Comparison of ENCODE assay signal across 1 cellular context in the genomic region with DNA sequence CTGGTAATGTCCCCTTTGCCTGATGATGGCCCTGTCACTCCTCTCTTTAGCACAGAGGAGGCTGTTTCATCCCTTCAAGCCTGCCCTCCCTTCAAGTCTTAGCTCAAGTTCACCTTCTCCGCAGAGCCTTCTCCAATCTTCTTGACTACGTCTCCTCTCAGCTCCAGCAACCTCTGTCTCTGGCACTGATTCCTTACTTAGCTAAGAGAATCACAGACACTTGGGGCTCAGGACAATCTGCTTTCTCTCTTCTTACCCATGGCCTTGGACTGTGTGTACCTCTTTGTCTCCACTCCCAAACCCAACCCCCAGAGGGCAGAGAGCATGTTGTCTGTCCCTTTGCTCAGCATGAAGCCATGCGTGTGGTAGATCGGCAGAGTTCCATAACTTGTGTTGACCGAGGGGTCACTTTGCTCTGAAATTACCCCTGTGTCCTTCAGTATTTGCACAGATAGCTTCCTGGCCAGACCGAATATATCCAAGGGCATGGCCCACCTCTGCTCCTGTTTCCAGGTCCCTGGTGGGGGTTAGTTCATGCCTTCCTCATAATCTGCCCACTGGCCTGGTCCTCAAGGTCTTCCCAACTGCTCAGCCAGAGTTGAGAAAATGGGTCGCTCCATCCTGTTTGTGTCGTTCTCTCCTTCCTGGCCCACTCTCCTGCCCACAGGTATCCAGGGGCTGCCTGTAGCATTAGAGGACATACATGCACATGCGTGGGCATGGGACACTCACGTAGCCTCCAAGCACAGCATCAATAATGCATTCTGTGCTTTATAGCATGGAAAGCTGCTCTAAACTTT.
TF ChIP-seq lines count a peak whose summit lies in the region.

No MANE protein-coding gene starts in this region.

TF ChIP-seq in HepG2, 621 proteins besides CTCF, POLR2A, EP300 and RAD21 (continued from another document and continues in another):
- TF ChIP-seq, protein P1, sequence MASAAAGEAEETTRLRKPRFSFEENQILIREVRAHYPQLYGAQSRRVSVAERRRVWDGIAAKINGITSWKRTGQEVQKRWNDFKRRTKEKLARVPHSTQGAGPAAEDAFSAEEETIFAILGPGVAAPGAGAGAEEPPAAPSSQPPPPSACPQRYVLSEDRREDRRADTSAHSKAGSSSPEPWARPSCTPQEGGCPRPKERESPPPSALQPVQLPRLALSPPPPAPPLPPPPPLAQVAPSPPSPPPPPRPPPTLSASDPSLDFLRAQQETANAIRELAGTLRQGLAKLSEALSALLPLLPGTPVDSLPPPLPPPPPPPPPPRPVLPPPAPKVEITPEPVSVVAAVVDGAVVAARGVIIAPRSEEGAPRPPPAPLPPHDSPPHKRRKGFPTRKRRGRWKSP (CRISPR knock-in tag; IDR thresholded peaks at IDR 0.05) = no peak; the same call in 1 of the 2 replicates
- TF ChIP-seq GZF1 (CRISPR knock-in tag; IDR thresholded peaks at IDR 0.05) (peak; percentile 89; the same call in 1 of the 2 replicates), ZNF331 (CRISPR knock-in tag; IDR thresholded peaks at IDR 0.05) (peak; percentile 93), TMF1 (CRISPR knock-in tag; IDR thresholded peaks at IDR 0.05; ENCODE audit: low read depth) (peak; percentile 65; the same call in 1 of the 2 replicates), ZSCAN30 (CRISPR knock-in tag; IDR thresholded peaks at IDR 0.05) (no peak), ATF7-NPFF (CRISPR knock-in tag; IDR thresholded peaks at IDR 0.05; ENCODE audit: low read depth) (0 out of 2 replicates have a peak, but pooled peaks have one; percentile 15), FOXJ3 (CRISPR knock-in tag; IDR thresholded peaks at IDR 0.05; ENCODE audit: borderline replicate concordance) (peak; percentile 95), ZNF644 (CRISPR knock-in tag; IDR thresholded peaks at IDR 0.05; ENCODE audit: low read depth) (peak; percentile 100), MZF1 (CRISPR knock-in tag; IDR thresholded peaks at IDR 0.05; ENCODE audit: borderline replicate concordance) (no peak), ZNF777 (CRISPR knock-in tag; IDR thresholded peaks at IDR 0.05) (0 out of 2 replicates have a peak, but pooled peaks have one; percentile 41), TBX3 (IDR thresholded peaks at IDR 0.05; ENCODE audit: borderline replicate concordance) (no peak), ZNF607 (CRISPR knock-in tag; IDR thresholded peaks at IDR 0.05; ENCODE audit: borderline replicate concordance) (peak; percentile 29; the same call in 1 of the 2 replicates), TBP (CRISPR knock-in tag; IDR thresholded peaks at IDR 0.05) (no peak), ZNF256 (CRISPR knock-in tag; conservative IDR thresholded peaks at IDR 0.05) (0 out of 2 replicates have a peak, but pooled peaks have one; percentile 55), NR2C2 (CRISPR knock-in tag; IDR thresholded peaks at IDR 0.05; ENCODE audit: borderline replicate concordance) (peak; percentile 70), ZNF562 (CRISPR knock-in tag; IDR thresholded peaks at IDR 0.05; ENCODE audit: borderline replicate concordance) (no peak), ZNF660 (CRISPR knock-in tag; IDR thresholded peaks at IDR 0.05; ENCODE audit: borderline replicate concordance, low read depth) (no peak), ZNF614 (CRISPR knock-in tag; IDR thresholded peaks at IDR 0.05; ENCODE audit: borderline replicate concordance) (peak; percentile 73; the same call in 1 of the 2 replicates), CBX5 (CRISPR knock-in tag; IDR thresholded peaks at IDR 0.05; ENCODE audit: borderline replicate concordance) (peak; percentile 95), TGIF2 (CRISPR knock-in tag; IDR thresholded peaks at IDR 0.05) (peak; percentile 24; the same call in 1 of the 2 replicates), WIZ (CRISPR knock-in tag; IDR thresholded peaks at IDR 0.05) (peak; percentile 63), SOX5 (CRISPR knock-in tag; IDR thresholded peaks at IDR 0.05; ENCODE audit: borderline replicate concordance) (peak; percentile 98), STAG1 (CRISPR knock-in tag; IDR thresholded peaks at IDR 0.05) (peak; percentile 19), SIX1 (CRISPR knock-in tag; IDR thresholded peaks at IDR 0.05; ENCODE audit: borderline replicate concordance) (peak; percentile 83; the same call in 1 of the 2 replicates), THYN1 (CRISPR knock-in tag; IDR thresholded peaks at IDR 0.05; ENCODE audit: borderline replicate concordance, low read depth) (no peak), ZEB1 (IDR thresholded peaks at IDR 0.05; ENCODE audit: insufficient replicate concordance, low read depth) (peak; percentile 64), ZNF605 (CRISPR knock-in tag; IDR thresholded peaks at IDR 0.05) (peak; percentile 93), ZNF160 (CRISPR knock-in tag; IDR thresholded peaks at IDR 0.05) (peak; percentile 66), FOXK1 (CRISPR knock-in tag; IDR thresholded peaks at IDR 0.05; ENCODE audit: borderline replicate concordance, low read depth) (peak; percentile 80; the same call in 1 of the 2 replicates), ZNF350 (CRISPR knock-in tag; IDR thresholded peaks at IDR 0.05; ENCODE audit: borderline replicate concordance, low read depth) (peak; percentile 95)
- TF ChIP-seq, protein P2, sequence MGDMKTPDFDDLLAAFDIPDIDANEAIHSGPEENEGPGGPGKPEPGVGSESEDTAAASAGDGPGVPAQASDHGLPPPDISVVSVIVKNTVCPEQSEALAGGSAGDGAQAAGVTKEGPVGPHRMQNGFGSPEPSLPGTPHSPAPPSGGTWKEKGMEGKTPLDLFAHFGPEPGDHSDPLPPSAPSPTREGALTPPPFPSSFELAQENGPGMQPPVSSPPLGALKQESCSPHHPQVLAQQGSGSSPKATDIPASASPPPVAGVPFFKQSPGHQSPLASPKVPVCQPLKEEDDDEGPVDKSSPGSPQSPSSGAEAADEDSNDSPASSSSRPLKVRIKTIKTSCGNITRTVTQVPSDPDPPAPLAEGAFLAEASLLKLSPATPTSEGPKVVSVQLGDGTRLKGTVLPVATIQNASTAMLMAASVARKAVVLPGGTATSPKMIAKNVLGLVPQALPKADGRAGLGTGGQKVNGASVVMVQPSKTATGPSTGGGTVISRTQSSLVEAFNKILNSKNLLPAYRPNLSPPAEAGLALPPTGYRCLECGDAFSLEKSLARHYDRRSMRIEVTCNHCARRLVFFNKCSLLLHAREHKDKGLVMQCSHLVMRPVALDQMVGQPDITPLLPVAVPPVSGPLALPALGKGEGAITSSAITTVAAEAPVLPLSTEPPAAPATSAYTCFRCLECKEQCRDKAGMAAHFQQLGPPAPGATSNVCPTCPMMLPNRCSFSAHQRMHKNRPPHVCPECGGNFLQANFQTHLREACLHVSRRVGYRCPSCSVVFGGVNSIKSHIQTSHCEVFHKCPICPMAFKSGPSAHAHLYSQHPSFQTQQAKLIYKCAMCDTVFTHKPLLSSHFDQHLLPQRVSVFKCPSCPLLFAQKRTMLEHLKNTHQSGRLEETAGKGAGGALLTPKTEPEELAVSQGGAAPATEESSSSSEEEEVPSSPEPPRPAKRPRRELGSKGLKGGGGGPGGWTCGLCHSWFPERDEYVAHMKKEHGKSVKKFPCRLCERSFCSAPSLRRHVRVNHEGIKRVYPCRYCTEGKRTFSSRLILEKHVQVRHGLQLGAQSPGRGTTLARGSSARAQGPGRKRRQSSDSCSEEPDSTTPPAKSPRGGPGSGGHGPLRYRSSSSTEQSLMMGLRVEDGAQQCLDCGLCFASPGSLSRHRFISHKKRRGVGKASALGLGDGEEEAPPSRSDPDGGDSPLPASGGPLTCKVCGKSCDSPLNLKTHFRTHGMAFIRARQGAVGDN (CRISPR knock-in tag; IDR thresholded peaks at IDR 0.05) = no peak; the same call in 1 of the 2 replicates
- TF ChIP-seq, protein P3, sequence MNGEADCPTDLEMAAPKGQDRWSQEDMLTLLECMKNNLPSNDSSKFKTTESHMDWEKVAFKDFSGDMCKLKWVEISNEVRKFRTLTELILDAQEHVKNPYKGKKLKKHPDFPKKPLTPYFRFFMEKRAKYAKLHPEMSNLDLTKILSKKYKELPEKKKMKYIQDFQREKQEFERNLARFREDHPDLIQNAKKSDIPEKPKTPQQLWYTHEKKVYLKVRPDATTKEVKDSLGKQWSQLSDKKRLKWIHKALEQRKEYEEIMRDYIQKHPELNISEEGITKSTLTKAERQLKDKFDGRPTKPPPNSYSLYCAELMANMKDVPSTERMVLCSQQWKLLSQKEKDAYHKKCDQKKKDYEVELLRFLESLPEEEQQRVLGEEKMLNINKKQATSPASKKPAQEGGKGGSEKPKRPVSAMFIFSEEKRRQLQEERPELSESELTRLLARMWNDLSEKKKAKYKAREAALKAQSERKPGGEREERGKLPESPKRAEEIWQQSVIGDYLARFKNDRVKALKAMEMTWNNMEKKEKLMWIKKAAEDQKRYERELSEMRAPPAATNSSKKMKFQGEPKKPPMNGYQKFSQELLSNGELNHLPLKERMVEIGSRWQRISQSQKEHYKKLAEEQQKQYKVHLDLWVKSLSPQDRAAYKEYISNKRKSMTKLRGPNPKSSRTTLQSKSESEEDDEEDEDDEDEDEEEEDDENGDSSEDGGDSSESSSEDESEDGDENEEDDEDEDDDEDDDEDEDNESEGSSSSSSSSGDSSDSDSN (CRISPR knock-in tag; IDR thresholded peaks at IDR 0.05) = no peak; the same call in 1 of the 2 replicates
- TF ChIP-seq, protein P4, sequence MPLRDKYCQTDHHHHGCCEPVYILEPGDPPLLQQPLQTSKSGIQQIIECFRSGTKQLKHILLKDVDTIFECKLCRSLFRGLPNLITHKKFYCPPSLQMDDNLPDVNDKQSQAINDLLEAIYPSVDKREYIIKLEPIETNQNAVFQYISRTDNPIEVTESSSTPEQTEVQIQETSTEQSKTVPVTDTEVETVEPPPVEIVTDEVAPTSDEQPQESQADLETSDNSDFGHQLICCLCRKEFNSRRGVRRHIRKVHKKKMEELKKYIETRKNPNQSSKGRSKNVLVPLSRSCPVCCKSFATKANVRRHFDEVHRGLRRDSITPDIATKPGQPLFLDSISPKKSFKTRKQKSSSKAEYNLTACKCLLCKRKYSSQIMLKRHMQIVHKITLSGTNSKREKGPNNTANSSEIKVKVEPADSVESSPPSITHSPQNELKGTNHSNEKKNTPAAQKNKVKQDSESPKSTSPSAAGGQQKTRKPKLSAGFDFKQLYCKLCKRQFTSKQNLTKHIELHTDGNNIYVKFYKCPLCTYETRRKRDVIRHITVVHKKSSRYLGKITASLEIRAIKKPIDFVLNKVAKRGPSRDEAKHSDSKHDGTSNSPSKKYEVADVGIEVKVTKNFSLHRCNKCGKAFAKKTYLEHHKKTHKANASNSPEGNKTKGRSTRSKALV (CRISPR knock-in tag; IDR thresholded peaks at IDR 0.05) = peak; percentile 79; the same call in 1 of the 2 replicates
- TF ChIP-seq, protein P5, sequence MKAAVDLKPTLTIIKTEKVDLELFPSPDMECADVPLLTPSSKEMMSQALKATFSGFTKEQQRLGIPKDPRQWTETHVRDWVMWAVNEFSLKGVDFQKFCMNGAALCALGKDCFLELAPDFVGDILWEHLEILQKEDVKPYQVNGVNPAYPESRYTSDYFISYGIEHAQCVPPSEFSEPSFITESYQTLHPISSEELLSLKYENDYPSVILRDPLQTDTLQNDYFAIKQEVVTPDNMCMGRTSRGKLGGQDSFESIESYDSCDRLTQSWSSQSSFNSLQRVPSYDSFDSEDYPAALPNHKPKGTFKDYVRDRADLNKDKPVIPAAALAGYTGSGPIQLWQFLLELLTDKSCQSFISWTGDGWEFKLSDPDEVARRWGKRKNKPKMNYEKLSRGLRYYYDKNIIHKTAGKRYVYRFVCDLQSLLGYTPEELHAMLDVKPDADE (CRISPR knock-in tag; IDR thresholded peaks at IDR 0.05) = no peak
- TF ChIP-seq, protein P6, sequence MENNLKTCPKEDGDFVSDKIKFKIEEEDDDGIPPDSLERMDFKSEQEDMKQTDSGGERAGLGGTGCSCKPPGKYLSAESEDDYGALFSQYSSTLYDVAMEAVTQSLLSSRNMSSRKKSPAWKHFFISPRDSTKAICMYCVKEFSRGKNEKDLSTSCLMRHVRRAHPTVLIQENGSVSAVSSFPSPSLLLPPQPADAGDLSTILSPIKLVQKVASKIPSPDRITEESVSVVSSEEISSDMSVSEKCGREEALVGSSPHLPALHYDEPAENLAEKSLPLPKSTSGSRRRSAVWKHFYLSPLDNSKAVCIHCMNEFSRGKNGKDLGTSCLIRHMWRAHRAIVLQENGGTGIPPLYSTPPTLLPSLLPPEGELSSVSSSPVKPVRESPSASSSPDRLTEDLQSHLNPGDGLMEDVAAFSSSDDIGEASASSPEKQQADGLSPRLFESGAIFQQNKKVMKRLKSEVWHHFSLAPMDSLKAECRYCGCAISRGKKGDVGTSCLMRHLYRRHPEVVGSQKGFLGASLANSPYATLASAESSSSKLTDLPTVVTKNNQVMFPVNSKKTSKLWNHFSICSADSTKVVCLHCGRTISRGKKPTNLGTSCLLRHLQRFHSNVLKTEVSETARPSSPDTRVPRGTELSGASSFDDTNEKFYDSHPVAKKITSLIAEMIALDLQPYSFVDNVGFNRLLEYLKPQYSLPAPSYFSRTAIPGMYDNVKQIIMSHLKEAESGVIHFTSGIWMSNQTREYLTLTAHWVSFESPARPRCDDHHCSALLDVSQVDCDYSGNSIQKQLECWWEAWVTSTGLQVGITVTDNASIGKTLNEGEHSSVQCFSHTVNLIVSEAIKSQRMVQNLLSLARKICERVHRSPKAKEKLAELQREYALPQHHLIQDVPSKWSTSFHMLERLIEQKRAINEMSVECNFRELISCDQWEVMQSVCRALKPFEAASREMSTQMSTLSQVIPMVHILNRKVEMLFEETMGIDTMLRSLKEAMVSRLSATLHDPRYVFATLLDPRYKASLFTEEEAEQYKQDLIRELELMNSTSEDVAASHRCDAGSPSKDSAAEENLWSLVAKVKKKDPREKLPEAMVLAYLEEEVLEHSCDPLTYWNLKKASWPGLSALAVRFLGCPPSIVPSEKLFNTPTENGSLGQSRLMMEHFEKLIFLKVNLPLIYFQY (CRISPR knock-in tag; IDR thresholded peaks at IDR 0.05; ENCODE audit: borderline replicate concordance) = 0 out of 2 replicates have a peak, but pooled peaks have one; percentile 12
- TF ChIP-seq, protein P7, sequence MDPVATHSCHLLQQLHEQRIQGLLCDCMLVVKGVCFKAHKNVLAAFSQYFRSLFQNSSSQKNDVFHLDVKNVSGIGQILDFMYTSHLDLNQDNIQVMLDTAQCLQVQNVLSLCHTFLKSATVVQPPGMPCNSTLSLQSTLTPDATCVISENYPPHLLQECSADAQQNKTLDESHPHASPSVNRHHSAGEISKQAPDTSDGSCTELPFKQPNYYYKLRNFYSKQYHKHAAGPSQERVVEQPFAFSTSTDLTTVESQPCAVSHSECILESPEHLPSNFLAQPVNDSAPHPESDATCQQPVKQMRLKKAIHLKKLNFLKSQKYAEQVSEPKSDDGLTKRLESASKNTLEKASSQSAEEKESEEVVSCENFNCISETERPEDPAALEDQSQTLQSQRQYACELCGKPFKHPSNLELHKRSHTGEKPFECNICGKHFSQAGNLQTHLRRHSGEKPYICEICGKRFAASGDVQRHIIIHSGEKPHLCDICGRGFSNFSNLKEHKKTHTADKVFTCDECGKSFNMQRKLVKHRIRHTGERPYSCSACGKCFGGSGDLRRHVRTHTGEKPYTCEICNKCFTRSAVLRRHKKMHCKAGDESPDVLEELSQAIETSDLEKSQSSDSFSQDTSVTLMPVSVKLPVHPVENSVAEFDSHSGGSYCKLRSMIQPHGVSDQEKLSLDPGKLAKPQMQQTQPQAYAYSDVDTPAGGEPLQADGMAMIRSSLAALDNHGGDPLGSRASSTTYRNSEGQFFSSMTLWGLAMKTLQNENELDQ (CRISPR knock-in tag; IDR thresholded peaks at IDR 0.05; ENCODE audit: borderline replicate concordance) = no peak; the same call in 1 of the 2 replicates
